Comparison of ENCODE assay signal across 1 cellular context in genomic region chr19:13082192-13083007, GRCh38.
TF ChIP-seq lines count a peak whose summit lies in the region.

No MANE protein-coding gene starts in this region.

TF ChIP-seq in SK-N-SH, 30 proteins besides CTCF, POLR2A, EP300 and RAD21 (continued from another document):
- TF ChIP-seq MAX (IDR thresholded peaks at IDR 0.05; ENCODE audit: low read depth): no peak
